In genomic region chr1:115873184-115873583, GRCh38 we compare ENCODE assay signal across 18 cellular contexts. TPM values are rescaled to one million over a fixed set of nuclear protein-coding genes. Genes with fewer than 3 reads are reported as not detected.
DNase-seq lines count a peak whose midpoint lies in the region; TF ChIP-seq lines count a peak whose summit lies in the region.
"Had no signal": no experiment of that assay in that cellular context is flagged by ENCODE, and none has a peak within 500 bp of the region (broad histone marks: within the 10 kb centered on the region; RNA-seq: fewer than 3 reads in every experiment).

No MANE protein-coding gene starts in this region.

- CTCF ChIA-PET in activated CD4-positive, alpha-beta T cell treated with anti-CD3 and anti-CD28 coated beads, Interleukin-2, amount 10 ng/mL, durations not matched to agents 7 days and 5 days (lab: Charles Lee) = no interaction called here

- peaks cover 4% of the 10 kb centered on the region for H3K4me1 Mint-ChIP-seq in activated CD4-positive, alpha-beta T cell treated with anti-CD3 and anti-CD28 coated beads, Interleukin-2, amount 10 ng/mL, durations not matched to agents 7 days and 5 days
- H3K4me1 Mint-ChIP-seq: CD4-positive, alpha-beta memory T cell had no signal

- TF ChIP-seq POLR2A in NB4 (IDR thresholded peaks at IDR 0.05; ENCODE audit: extremely low read depth, insufficient read length) = no peak

- POLR2A ChIA-PET in activated CD4-positive, alpha-beta T cell treated with anti-CD3 and anti-CD28 coated beads, Interleukin-2, amount 10 ng/mL, durations not matched to agents 7 days and 5 days (lab: Charles Lee) = no interaction called here

- peaks cover 9% of the 10 kb centered on the region for H3K27me3 Mint-ChIP-seq in activated CD4-positive, alpha-beta T cell treated with anti-CD3 and anti-CD28 coated beads, Interleukin-2, amount 10 ng/mL, durations not matched to agents 7 days and 5 days

- DNase-seq in NOMO-1 treated with DMSO at 0.1 percent for 48 hours (lab: John Stamatoyannopoulos, UW; ENCODE audit: unreplicated experiment) (peak; percentile 46), NOMO-1 treated with dmso at 0.1 percent for 144 hours (lab: John Stamatoyannopoulos, UW; ENCODE audit: unreplicated experiment) (no peak), NB4 (ENCODE audit: low read depth) (peak; percentile 18), SKM-1 treated with dmso at 0.1 percent for 144 hours (lab: John Stamatoyannopoulos, UW; ENCODE audit: unreplicated experiment) (peak; percentile 76), NCI-H69 (lab: John Stamatoyannopoulos, UW) (no peak), GOT3 (lab: John Stamatoyannopoulos, UW) (no peak), germinal center (ENCODE audit: low spot score) (no peak)
- no peak for DNase-seq in activated CD4-positive, alpha-beta T cell treated with anti-CD3 and anti-CD28 coated beads, Interleukin-2, amount 10 ng/mL, durations not matched to agents 7 days and 5 days
- DNase-seq: 8988T; CD4-positive, alpha-beta memory T cell; DMS153; DMS79; GF-D8; H9 had no signal

- H3K27ac Mint-ChIP-seq in activated CD4-positive, alpha-beta T cell treated with anti-CD3 and anti-CD28 coated beads, Interleukin-2, amount 10 ng/mL, durations not matched to agents 7 days and 5 days = no peak overlapping the region
- H3K27ac Mint-ChIP-seq: CD4-positive, alpha-beta memory T cell; H9 had no signal

- no peaks in the 10 kb centered on the region for H3K36me3 Mint-ChIP-seq in activated CD4-positive, alpha-beta T cell treated with anti-CD3 and anti-CD28 coated beads, Interleukin-2, amount 10 ng/mL, durations not matched to agents 7 days and 5 days (ENCODE audit: low read depth)
- H3K36me3 Mint-ChIP-seq: CD14-positive monocyte; CD4-positive, alpha-beta memory T cell had no signal

- H3K4me3 Mint-ChIP-seq in activated CD4-positive, alpha-beta T cell treated with anti-CD3 and anti-CD28 coated beads, Interleukin-2, amount 10 ng/mL, durations not matched to agents 7 days and 5 days = no peak overlapping the region
- H3K4me3 Mint-ChIP-seq: CD14-positive monocyte; CD4-positive, alpha-beta memory T cell; H9 had no signal

- H3K9me3 Mint-ChIP-seq in activated CD4-positive, alpha-beta T cell treated with anti-CD3 and anti-CD28 coated beads, Interleukin-2, amount 10 ng/mL, durations not matched to agents 7 days and 5 days = no peaks in the 10 kb centered on the region
- H3K9me3 Mint-ChIP-seq: CD14-positive monocyte, H9 had no signal

- no peak overlapping the region for H3K4me3 ChIP-seq in NB4 (ENCODE audit: low read depth, low read length)
- H3K4me3 ChIP-seq: BLaER1 had no signal

- no peak for TF ChIP-seq CTCF in NB4 (IDR thresholded peaks at IDR 0.05; ENCODE audit: low read depth, low read length)

RNA-seq across cellular contexts. Expression of gene NHLH2, which starts 32.3 kb away (rescaled TPM):
- not detected for total RNA-seq in activated CD4-positive, alpha-beta T cell treated with anti-CD3 and anti-CD28 coated beads, Interleukin-2, amount 10 ng/mL, durations not matched to agents 7 days and 5 days
- total RNA-seq: A673; CD4-positive, alpha-beta memory T cell; HT1080 had no signal

Comparison
In these comparisons a context has a peak if more than half of its experiments do, and no peak if none do; other contexts are left out.
1. DNase-seq: peak in NOMO-1 treated with DMSO at 0.1 percent for 48 hours (single experiment), NB4 (single experiment) and SKM-1 treated with dmso at 0.1 percent for 144 hours (single experiment); none in NOMO-1 treated with dmso at 0.1 percent for 144 hours (single experiment), NCI-H69 (single experiment), activated CD4-positive, alpha-beta T cell treated with anti-CD3 and anti-CD28 coated beads, Interleukin-2, amount 10 ng/mL, durations not matched to agents 7 days and 5 days (single experiment), GOT3 (single experiment) and germinal center (single experiment).